In genomic region chr5:142611154-142611553, GRCh38 we compare ENCODE assay signal across 8 cellular contexts.
DNase-seq lines count a peak whose midpoint lies in the region; ATAC-seq and TF ChIP-seq lines count a peak whose summit lies in the region.

No MANE protein-coding gene starts in this region.

- H3K36me3 Mint-ChIP-seq in CD14-positive monocyte (no peaks in the 10 kb centered on the region), neural progenitor cell (no peaks in the 10 kb centered on the region)
- no peaks in the 10 kb centered on the region for H3K36me3 Mint-ChIP-seq in activated T-cell treated with anti-CD3 and anti-CD28 coated beads, Interleukin-2, amount 50 U/mL, for 24 hours (ENCODE audit: low read depth)

- H3K9me2 ChIP-seq in PC-9 (ENCODE audit: insufficient read depth) = no peaks in the 10 kb centered on the region

- H3K4me1 ChIP-seq in PC-9 (replicated peaks; ENCODE audit: insufficient read depth) (no peaks in the 10 kb centered on the region), fibroblast of lung (ENCODE audit: control insufficient read depth, extremely low read depth, insufficient read depth, low read length) (peaks cover 12% of the 10 kb centered on the region), neural progenitor cell (no peaks in the 10 kb centered on the region), thyroid gland (no peaks in the 10 kb centered on the region)

- no peak for TF ChIP-seq POLR2A in thyroid gland (IDR thresholded peaks at IDR 0.05)

- H3K4me3 ChIP-seq in PC-9 (no peak overlapping the region), fibroblast of lung (replicated peaks in 1 of 4; ENCODE audit: control extremely low read depth in 1 of 4, insufficient read depth in 1 of 4, low read depth in 3 of 4, low read length in 4 of 4) (no peak overlapping the region), neural progenitor cell (no peak overlapping the region), thyroid gland (replicated peaks in 1 of 3) (no peak overlapping the region)

- DNase-seq in CD14-positive monocyte (ENCODE audit: low spot score) = peak; percentile 50
- DNase-seq in HK-2 (ENCODE audit: unreplicated experiment) = peak; percentile 44
- DNase-seq in PC-9 = peak; percentile 49 to 72
- DNase-seq in activated T-cell treated with anti-CD3 and anti-CD28 coated beads, Interleukin-2, amount 50 U/mL, for 24 hours = peak; percentile 82
- DNase-seq in fibroblast of lung (ENCODE audit: low read depth in 2 of 2) = peak; percentile 46 to 71
- DNase-seq in neural progenitor cell (ENCODE audit: low spot score) = peak; percentile 69
- DNase-seq in thyroid gland = peak; percentile 81

- TF ChIP-seq CTCF in CD14-positive monocyte (IDR thresholded peaks at IDR 0.05) = peak; percentile 82
- TF ChIP-seq CTCF in PC-9 (conservative IDR thresholded peaks at IDR 0.05) = peak; percentile 79
- TF ChIP-seq CTCF in fibroblast of lung (conservative IDR thresholded peaks at IDR 0.05 in 1 of 2, IDR thresholded peaks at IDR 0.05 in 1 of 2; ENCODE audit: low read depth in 1 of 2, low read length in 2 of 2) = peak; percentile 69 to 100
- TF ChIP-seq CTCF in neural progenitor cell (IDR thresholded peaks at IDR 0.05) = peak; percentile 73
- TF ChIP-seq CTCF in thyroid gland (IDR thresholded peaks at IDR 0.05) = peak; percentile 80 to 96 (median 90)

- H4K20me1 ChIP-seq in PC-9 (ENCODE audit: insufficient read depth) = no peaks in the 10 kb centered on the region
- H4K20me1 ChIP-seq in fibroblast of lung (ENCODE audit: control insufficient read depth, extremely low read depth, insufficient read depth, low read length) = no peaks in the 10 kb centered on the region
- H4K20me1 ChIP-seq in neural progenitor cell (ENCODE audit: low read depth) = no peaks in the 10 kb centered on the region

- no peaks in the 10 kb centered on the region for H3K4me1 Mint-ChIP-seq in CD14-positive monocyte
- peaks cover 2% of the 10 kb centered on the region for H3K4me1 Mint-ChIP-seq in activated T-cell treated with anti-CD3 and anti-CD28 coated beads, Interleukin-2, amount 50 U/mL, for 24 hours (ENCODE audit: low read depth)
- peaks cover 4% of the 10 kb centered on the region for H3K4me1 Mint-ChIP-seq in neural progenitor cell

- H3K36me3 ChIP-seq in PC-9 (ENCODE audit: low read depth) (no peaks in the 10 kb centered on the region), fibroblast of lung (ENCODE audit: control insufficient read depth, insufficient read depth, low read length) (no peaks in the 10 kb centered on the region), neural progenitor cell (no peaks in the 10 kb centered on the region), thyroid gland (no peaks in the 10 kb centered on the region)

- 34 to 36% methylated on average over 8 of the region's 8 CpGs for WGBS in thyroid gland, 2 donors

- H3K9me3 ChIP-seq in PC-9 (ENCODE audit: insufficient read depth, low read depth) (no peaks in the 10 kb centered on the region), fibroblast of lung (ENCODE audit: control insufficient read depth, insufficient read depth, low read depth, low read length) (no peaks in the 10 kb centered on the region), neural progenitor cell (ENCODE audit: low read depth) (no peaks in the 10 kb centered on the region), thyroid gland (no peaks in the 10 kb centered on the region)

- no peaks in the 10 kb centered on the region for H3K27me3 ChIP-seq in PC-9 (ENCODE audit: insufficient read depth, low read depth)
- H3K27me3 ChIP-seq in fibroblast of lung (ENCODE audit: control insufficient read depth, insufficient read depth, low read length) = no peaks in the 10 kb centered on the region
- no peaks in the 10 kb centered on the region for H3K27me3 ChIP-seq in neural progenitor cell
- no peaks in the 10 kb centered on the region for H3K27me3 ChIP-seq in thyroid gland

- peak; percentile 63 for ATAC-seq in GM19324 (IDR thresholded peaks at IDR 0.05; ENCODE audit: low FRiP score, unreplicated experiment)

- H3K4me3 Mint-ChIP-seq in CD14-positive monocyte = no peak overlapping the region
- H3K4me3 Mint-ChIP-seq in activated T-cell treated with anti-CD3 and anti-CD28 coated beads, Interleukin-2, amount 50 U/mL, for 24 hours = no peak overlapping the region
- no peak overlapping the region for H3K4me3 Mint-ChIP-seq in neural progenitor cell

- H3K79me2 ChIP-seq in PC-9 (ENCODE audit: low read depth) (no peaks in the 10 kb centered on the region), fibroblast of lung (ENCODE audit: control insufficient read depth, insufficient read depth, low read length) (no peaks in the 10 kb centered on the region), neural progenitor cell (ENCODE audit: low read depth) (no peaks in the 10 kb centered on the region)

- H3K9ac ChIP-seq in fibroblast of lung (ENCODE audit: insufficient read depth, low read length) (no peak overlapping the region), neural progenitor cell (no peak overlapping the region)

- H3K27me3 Mint-ChIP-seq in CD14-positive monocyte (ENCODE audit: low read depth in 3 of 3) (peaks cover 9 to 23% (median 17%) of the 10 kb centered on the region in 3 donors), neural progenitor cell (ENCODE audit: insufficient read depth, low read depth) (peaks cover 10% of the 10 kb centered on the region)
- peaks cover 20% of the 10 kb centered on the region for H3K27me3 Mint-ChIP-seq in activated T-cell treated with anti-CD3 and anti-CD28 coated beads, Interleukin-2, amount 50 U/mL, for 24 hours

- H3K9me3 Mint-ChIP-seq in CD14-positive monocyte = no peaks in the 10 kb centered on the region
- no peaks in the 10 kb centered on the region for H3K9me3 Mint-ChIP-seq in activated T-cell treated with anti-CD3 and anti-CD28 coated beads, Interleukin-2, amount 50 U/mL, for 24 hours
- H3K9me3 Mint-ChIP-seq in neural progenitor cell = no peaks in the 10 kb centered on the region

- H3K27ac Mint-ChIP-seq in CD14-positive monocyte = no peak overlapping the region
- H3K27ac Mint-ChIP-seq in activated T-cell treated with anti-CD3 and anti-CD28 coated beads, Interleukin-2, amount 50 U/mL, for 24 hours = no peak overlapping the region
- no peak overlapping the region for H3K27ac Mint-ChIP-seq in neural progenitor cell

- H2AFZ ChIP-seq in PC-9 (no peak overlapping the region), fibroblast of lung (ENCODE audit: low read length) (no peak overlapping the region), neural progenitor cell (replicated peaks) (no peak overlapping the region)

- CTCF ChIA-PET in PC-9 (lab: Charles Lee) = interaction anchor here (1.1 to 2.0 kb wide), 2 partner anchors 44 to 87 kb away, joined by 4 to 7 read pairs; no protein-coding TSS in a partner anchor

- no peak overlapping the region for H3K4me2 ChIP-seq in PC-9
- H3K4me2 ChIP-seq in fibroblast of lung (ENCODE audit: extremely low read depth, insufficient read depth, low read length) = no peak overlapping the region
- H3K4me2 ChIP-seq in neural progenitor cell = no peak overlapping the region

- POLR2A ChIA-PET in PC-9 (lab: Charles Lee; ENCODE audit: unreplicated experiment) = no interaction called here

- H3K27ac ChIP-seq in PC-9 = no peak overlapping the region
- H3K27ac ChIP-seq in fibroblast of lung (ENCODE audit: insufficient read depth, low read length) = no peak overlapping the region
- H3K27ac ChIP-seq in neural progenitor cell = no peak overlapping the region
- no peak overlapping the region for H3K27ac ChIP-seq in thyroid gland

- 0 out of 2 replicates have a peak, but pooled peaks cover 4% of the 10 kb centered on the region for H3F3A ChIP-seq in PC-9 (ENCODE audit: insufficient read depth, low read depth)
- H3F3A ChIP-seq in neural progenitor cell (ENCODE audit: low read depth) = no peaks in the 10 kb centered on the region

- BruUV-seq in PC-9 (replicated peaks; lab: Mats Ljungman, UMichigan) = no TSS peak

- intact Hi-C loops in CD14-positive monocyte (cut with micrococcal nuclease) = loop anchor here in 1 of 2 donors (5.0 kb wide), 1 partner anchor 86 kb away; no protein-coding TSS in a partner anchor
- intact Hi-C loops in PC-9 (cut with micrococcal nuclease; ENCODE audit: unreplicated experiment) = loop anchor here (1.0 to 5.0 kb wide), 5 partner anchors 44 to 458 kb away; no protein-coding TSS in a partner anchor
- intact Hi-C loops in thyroid gland (cut with DNase I) = loop anchor here (5.0 kb wide), 1 partner anchor 86 kb away; no protein-coding TSS in a partner anchor
